Comparison of ENCODE assay signal across 11 cellular contexts in the genomic region with DNA sequence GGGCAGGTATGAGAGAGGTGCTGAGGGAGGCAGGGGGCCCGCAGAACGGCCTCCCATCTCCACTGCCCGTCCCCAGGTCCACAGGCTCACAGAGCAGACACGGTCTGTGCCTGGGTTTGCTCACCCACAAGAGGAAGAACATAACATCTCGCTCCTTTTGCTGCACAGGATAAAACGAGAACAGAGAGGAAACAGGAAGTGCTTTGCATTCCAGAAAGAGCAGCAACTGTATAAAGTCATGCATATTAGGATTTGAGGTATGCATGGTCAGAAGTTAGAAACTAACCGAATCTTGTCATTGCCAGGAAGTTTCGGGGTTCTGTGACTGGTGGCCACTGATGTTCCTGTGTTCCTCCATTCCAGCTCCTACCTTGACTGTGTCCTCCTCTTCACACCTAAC. TPM values are rescaled to one million over a fixed set of nuclear protein-coding genes. Genes with fewer than 3 reads are reported as not detected.
DNase-seq lines count a peak whose midpoint lies in the region; ATAC-seq, FAIRE-seq and TF ChIP-seq lines count a peak whose summit lies in the region.
"Had no signal": no experiment of that assay in that cellular context is flagged by ENCODE, and none has a peak within 500 bp of the region (broad histone marks: within the 10 kb centered on the region; RNA-seq: fewer than 3 reads in every experiment).

No MANE protein-coding gene starts in this region.

- POLR2A ChIA-PET in AG04449 (lab: Yijun Ruan, JAX) (interaction anchor here (1.0 to 1.2 kb wide), 3 partner anchors 9 to 265 kb away, joined by 3 to 5 read pairs (median 3); no protein-coding TSS in a partner anchor), IMR-90 (lab: Charles Lee; ENCODE audit: unreplicated experiment) (interaction anchor here (0.5 kb wide), 1 partner anchor 17 kb away, joined by 3 read pairs; no protein-coding TSS in a partner anchor), K562 (lab: Yijun Ruan, JAX) (interaction anchor here (0.6 kb wide), 1 partner anchor 376 kb away, joined by 4 read pairs; no protein-coding TSS in a partner anchor)

- TF ChIP-seq RAD21 in IMR-90 (IDR thresholded peaks at IDR 0.05; ENCODE audit: low read length) = no peak
- no peak for TF ChIP-seq RAD21 in K562 (CRISPR knock-in tag; conservative IDR thresholded peaks at IDR 0.05 in 1 of 2, IDR thresholded peaks at IDR 0.05 in 1 of 2)

- BruUV-seq in IMR-90 (replicated peaks; lab: Mats Ljungman, UMichigan) (no TSS peak), K562 (replicated peaks; lab: Mats Ljungman, UMichigan) (no TSS peak)

- H3K9ac ChIP-seq in IMR-90 (ENCODE audit: low read depth, low read length) (peak overlapping the region; percentile 48), K562 (ENCODE audit: insufficient read depth in 1 of 2, low read depth in 2 of 2, low read length in 2 of 2) (no peak overlapping the region)

- TF ChIP-seq EP300 in K562 (IDR thresholded peaks at IDR 0.05; ENCODE audit: low read length) = no peak

- H3K9me3 ChIP-seq in IMR-90 (ENCODE audit: control insufficient read depth, insufficient read depth, low read length) (no peaks in the 10 kb centered on the region), K562 (replicated peaks; ENCODE audit: control insufficient read depth, insufficient read depth, low read depth, low read length) (no peaks in the 10 kb centered on the region), right lobe of liver (no peaks in the 10 kb centered on the region)
- H3K9me3 ChIP-seq: Caco-2 had no signal

- intact Hi-C loops in IMR-90 (cut with micrococcal nuclease) = no loop called here
- intact Hi-C loops in K562 (cut with micrococcal nuclease) = no loop called here
- intact Hi-C loops in right lobe of liver (cut with DNase I) = no loop called here

- peak overlapping the region; percentile 99 for H2BK5ac ChIP-seq in IMR-90 (ENCODE audit: low read depth, low read length, poor library complexity, severe bottlenecking)

- DNase-seq in AG04449 (ENCODE audit: low read depth, low spot score) (peak; percentile 67), IMR-90 (peak; percentile 82), K562 (ENCODE audit: extremely low read depth in 1 of 4, low spot score in 3 of 4) (no peak), right lobe of liver (no peak), C1 segment of cervical spinal cord (lab: John Stamatoyannopoulos, UW) (no peak)
- DNase-seq in stimulated activated CD4-positive, alpha-beta T cell treated with anti-CD3 and anti-CD28 coated beads, Interleukin-4, amount 100 ng/mL, for 1 hour = no peak
- DNase-seq: Caco-2; stimulated activated CD4-positive, alpha-beta T cell treated with anti-CD3 and anti-CD28 coated beads, Interleukin-2, amount 100 ng/mL, for 48 hours had no signal

- H3K36me3 ChIP-seq in IMR-90 (ENCODE audit: control insufficient read depth, insufficient read depth, low read length) (peaks cover 12% of the 10 kb centered on the region), K562 (ENCODE audit: control insufficient read depth, insufficient read depth, low read length) (no peaks in the 10 kb centered on the region), right lobe of liver (no peaks in the 10 kb centered on the region)

- peak overlapping the region; percentile 85 for H2BK15ac ChIP-seq in IMR-90 (ENCODE audit: low read depth, low read length)

- peaks cover 74 to 96% of the 10 kb centered on the region in 2 experiments for H3K79me1 ChIP-seq in IMR-90 (ENCODE audit: low read depth in 1 of 2, low read length in 2 of 2)

- peak overlapping the region; percentile 99 for H2BK20ac ChIP-seq in IMR-90 (ENCODE audit: low read depth, low read length)

- H3K4me2 ChIP-seq in IMR-90 (ENCODE audit: low read depth, low read length) (peak overlapping the region; percentile 49), K562 (ENCODE audit: insufficient read depth, low read length) (no peak overlapping the region)

- peak overlapping the region; percentile 94 for H3K18ac ChIP-seq in IMR-90 (ENCODE audit: low read depth, low read length)

- ATAC-seq in IMR-90 (ENCODE audit: low read depth) = peak; percentile 94
- no peak for ATAC-seq in K562
- ATAC-seq in right lobe of liver = peak; percentile 39 to 56 (median 43)
- no peak for ATAC-seq in GM18907 (IDR thresholded peaks at IDR 0.05; ENCODE audit: unreplicated experiment)
- ATAC-seq in HG03196 (IDR thresholded peaks at IDR 0.05; ENCODE audit: unreplicated experiment) = no peak

- peak overlapping the region; percentile 92 for H3K14ac ChIP-seq in IMR-90 (replicated peaks; ENCODE audit: low read depth, low read length)

- H3K4ac ChIP-seq in IMR-90 (ENCODE audit: low read depth, low read length) = peak overlapping the region; percentile 95

- peak overlapping the region; percentile 99 for H2BK120ac ChIP-seq in IMR-90 (ENCODE audit: low read depth, low read length)

- TF ChIP-seq CTCF in AG04449 (IDR thresholded peaks at IDR 0.05; ENCODE audit: insufficient read depth, low read length, missing control alignments) (no peak), IMR-90 (conservative IDR thresholded peaks at IDR 0.05; ENCODE audit: low read depth, low read length) (no peak), K562 (IDR thresholded peaks at IDR 0.05 in 2 of 3, conservative IDR thresholded peaks at IDR 0.05 in 1 of 3; ENCODE audit: insufficient read depth in 2 of 3, low read depth in 1 of 3, low read length in 3 of 3) (no peak), right lobe of liver (IDR thresholded peaks at IDR 0.05) (no peak)

- no peaks in the 10 kb centered on the region; the same call in 1 of the 2 replicates for H4K20me1 ChIP-seq in IMR-90 (ENCODE audit: insufficient read depth, low read length)
- no peaks in the 10 kb centered on the region for H4K20me1 ChIP-seq in K562 (replicated peaks; ENCODE audit: control insufficient read depth, insufficient read depth, low read length)

- H4K5ac ChIP-seq in IMR-90 (ENCODE audit: low read depth, low read length) = peak overlapping the region; percentile 96

- 42% methylated on average over 5 of the region's 8 CpGs; no CpG with 5 or more reads in 1 of the 2 experiments for WGBS in IMR-90 (ENCODE audit: extremely low coverage in 2 of 2, insufficient read length in 1 of 2), 2 experiments
- WGBS in K562 (ENCODE audit: insufficient coverage, low coverage, missing lambda C conversion rate) = 0% methylated on average over 8 of the region's 8 CpGs
- WGBS in right lobe of liver (ENCODE audit: insufficient coverage, low coverage, low lambda C conversion rate, missing lambda C conversion rate) = 70% methylated on average over 7 of the region's 8 CpGs

- CTCF ChIA-PET in AG04449 (lab: Yijun Ruan, JAX) (interaction anchor here (0.7 to 6.3 kb wide), 7 partner anchors 9 to 286 kb away, joined by 3 to 48 read pairs (median 4); no protein-coding TSS in a partner anchor), IMR-90 (lab: Yijun Ruan, JAX) (interaction anchor here (1.0 kb wide), 1 partner anchor 11 kb away, joined by 3 read pairs; no protein-coding TSS in a partner anchor), K562 (lab: Yijun Ruan, JAX; ENCODE audit: low intra/inter-chr PET ratio) (no interaction called here)

- H3K4me1 ChIP-seq in IMR-90 (ENCODE audit: control insufficient read depth, insufficient read depth, low read length) (peaks cover 47% of the 10 kb centered on the region), K562 (replicated peaks in 1 of 2; ENCODE audit: control insufficient read depth in 2 of 2, insufficient read depth in 2 of 2, low read length in 2 of 2) (peaks cover 0 to 2% of the 10 kb centered on the region in 2 experiments; a peak in 1 of 5 replicates), right lobe of liver (no peaks in the 10 kb centered on the region)

- peak overlapping the region; percentile 85 for H3K56ac ChIP-seq in IMR-90 (ENCODE audit: extremely low read depth, insufficient read depth, low read length)

- peak overlapping the region; percentile 81 to 99 for H4K8ac ChIP-seq in IMR-90 (ENCODE audit: low read depth in 2 of 2, low read length in 2 of 2)

- peak overlapping the region; percentile 97 for H2AK5ac ChIP-seq in IMR-90 (ENCODE audit: low read depth, low read length)

- peak overlapping the region; percentile 87 for H2AK9ac ChIP-seq in IMR-90 (replicated peaks; ENCODE audit: low read depth, low read length, poor library complexity)

- peak overlapping the region; percentile 99 for H4K91ac ChIP-seq in IMR-90 (ENCODE audit: insufficient read depth, low read depth, low read length)

- H3K4me3 ChIP-seq in AG04449 (ENCODE audit: low read depth, low read length) (no peak overlapping the region; the same call in 1 of the 2 replicates), IMR-90 (ENCODE audit: insufficient read depth, low read depth, low read length) (no peak overlapping the region), K562 (no peak overlapping the region), right lobe of liver (no peak overlapping the region)

- H2AFZ ChIP-seq in IMR-90 (replicated peaks; ENCODE audit: low read length, poor library complexity) = peak overlapping the region; percentile 83
- H2AFZ ChIP-seq in K562 (ENCODE audit: low read depth, low read length) = no peak overlapping the region

- H3K27ac ChIP-seq in IMR-90 (ENCODE audit: insufficient read depth, low read length) (peak overlapping the region; percentile 98), K562 (ENCODE audit: extremely low read depth, low read depth, low read length) (no peak overlapping the region), right lobe of liver (peak overlapping the region in 1 of 3 donors; percentile 7)

- dilution Hi-C loops in IMR-90 (cut with HindIII; ENCODE audit: low sequenced_read_pairs, unreplicated experiment) = no loop called here

- no peaks in the 10 kb centered on the region for H3K27me3 ChIP-seq in IMR-90 (ENCODE audit: control insufficient read depth, insufficient read depth, low read length)
- peaks cover 0 to 6% of the 10 kb centered on the region in 2 experiments; a peak in 1 of 5 replicates for H3K27me3 ChIP-seq in K562 (ENCODE audit: control insufficient read depth in 2 of 2, insufficient read depth in 2 of 2, low read length in 2 of 2)
- no peaks in the 10 kb centered on the region for H3K27me3 ChIP-seq in right lobe of liver

- H3K79me2 ChIP-seq in K562 (ENCODE audit: control insufficient read depth, insufficient read depth, low read length) = no peaks in the 10 kb centered on the region

- peaks cover 51% of the 10 kb centered on the region for H3K9me1 ChIP-seq in IMR-90 (ENCODE audit: insufficient read depth, low read length)
- H3K9me1 ChIP-seq in K562 (ENCODE audit: control insufficient read depth, insufficient read depth, low read length) = no peaks in the 10 kb centered on the region

- in situ Hi-C loops in IMR-90 (cut with MboI; ENCODE audit: low sequenced_read_pairs) (loop anchor here (25.0 kb wide), 1 partner anchor 830 kb away; no protein-coding TSS in a partner anchor), K562 (cut with MboI) (no loop called here)

- TF ChIP-seq POLR2A in IMR-90 (IDR thresholded peaks at IDR 0.05; ENCODE audit: low read depth, low read length) = no peak
- no peak for TF ChIP-seq POLR2A in K562 (conservative IDR thresholded peaks at IDR 0.05)
- no peak for TF ChIP-seq POLR2A in right lobe of liver (IDR thresholded peaks at IDR 0.05)

- peak overlapping the region; percentile 96 for H3K23ac ChIP-seq in IMR-90 (ENCODE audit: low read depth, low read length)

- FAIRE-seq in K562 (lab: Jason Lieb, UNC) = no peak
- FAIRE-seq: islet of Langerhans had no signal

RNA-seq across cellular contexts. Expression of a gene that starts 25.0 kb away (rescaled TPM):
- 12.2 TPM in 2 replicates for total RNA-seq in IMR-90 (2012; rRNA removed)
- polyA plus RNA-seq in IMR-90 (2012; rRNA removed) = 32.4 and 36.0 TPM in 2 replicates
- 27.9 and 38.6 TPM in 2 replicates for polyA plus RNA-seq in IMR-90 (2012; cell fraction: cytosol; rRNA removed)
- 52.0 and 83.7 TPM in 2 replicates for polyA plus RNA-seq in IMR-90 (2012; cell fraction: nucleus; rRNA removed; ENCODE audit: low replicate concordance)
- not detected in 2 replicates for total RNA-seq in K562 (2011; cell fraction: chromatin; rRNA removed; ENCODE audit: low replicate concordance)
- not detected in 2 replicates for total RNA-seq in K562 (2011; cell fraction: nucleolus; rRNA removed)
- not detected in 2 replicates for total RNA-seq in K562 (2011; cell fraction: nucleoplasm; rRNA removed)
- total RNA-seq in K562 (2014; rRNA removed) = not detected in 2 replicates
- not detected in 2 replicates for total RNA-seq in K562 (2014; rRNA removed; fragmentation: Illumina TruSeq; extraction: Trizol)
- total RNA-seq in K562 (2015; rRNA removed; fragmentation: Illumina TruSeq; extraction: Trizol) = not detected in 2 replicates
- total RNA-seq in K562 (2021) = not detected in 2 replicates
- not detected in 2 replicates for polyA plus RNA-seq in K562 (2011; rRNA removed)
- not detected in 2 replicates for polyA plus RNA-seq in K562 (2011; cell fraction: cytosol; rRNA removed)
- not detected in 2 replicates for polyA plus RNA-seq in K562 (2011; cell fraction: nucleus; rRNA removed)
- not detected in 2 replicates for polyA plus RNA-seq in K562 (2012)
- not detected in 2 replicates for polyA plus RNA-seq in K562 (2014; fragmentation: Illumina TruSeq; extraction: Trizol)
- polyA plus RNA-seq in K562 (2014; fragmentation: Nextera tagmentation; extraction: Ambion mirVana) = not detected
- not detected in 2 replicates for polyA plus RNA-seq in K562 (2014; rRNA removed)
- not detected in 2 replicates for polyA minus RNA-seq in K562 (2011; rRNA and poly(A)+ RNA removed)
- not detected in 2 replicates for polyA minus RNA-seq in K562 (2011; cell fraction: cytosol; rRNA and poly(A)+ RNA removed)
- polyA minus RNA-seq in K562 (2011; cell fraction: nucleus; rRNA and poly(A)+ RNA removed) = not detected in 2 replicates
- 1 to 10 TPM; 1.1 to 4.0 (median 2.6) TPM for total RNA-seq in right lobe of liver

Comparison
In these comparisons a context has a peak if more than half of its experiments do, and no peak if none do; other contexts are left out.
1. DNase-seq: peak in AG04449 (single experiment) and IMR-90 (single experiment); none in K562 (0 of 4), right lobe of liver (0 of 3), stimulated activated CD4-positive, alpha-beta T cell treated with anti-CD3 and anti-CD28 coated beads, Interleukin-4, amount 100 ng/mL, for 1 hour (single experiment) and C1 segment of cervical spinal cord (0 of 14).
2. ATAC-seq: peak in IMR-90 (single experiment) and right lobe of liver (4 of 4); none in K562 (single experiment), GM18907 (single experiment) and HG03196 (single experiment).